In genomic region chr18:4636957-4637356, GRCh38 we compare ENCODE assay signal across 18 cellular contexts.
DNase-seq lines count a peak whose midpoint lies in the region; TF ChIP-seq lines count a peak whose summit lies in the region.
"Had no signal": no experiment of that assay in that cellular context is flagged by ENCODE, and none has a peak within 500 bp of the region (broad histone marks: within the 10 kb centered on the region; RNA-seq: fewer than 3 reads in every experiment).

No MANE protein-coding gene starts in this region.

- H3K4me3 Mint-ChIP-seq in endothelial cell (ENCODE audit: unreplicated experiment): no peak overlapping the region
- H3K4me3 Mint-ChIP-seq: activated B cell treated with CpG ODN at 0.5 μM for 24 hours; activated CD8-positive, alpha-beta T cell treated with anti-CD3 and anti-CD28 coated beads for 36 hours; activated naive CD8-positive, alpha-beta T cell; activated T-cell treated with anti-CD3 and anti-CD28 coated beads, Interleukin-2, amount 50 U/mL, for 24 hours; natural killer cell treated with Interleukin-12 subunit alpha and Interleukin-12 subunit beta and Interleukin-15 and Interleukin-18, amount 100 ng/mL, for 72 hours; T-helper 17 cell had no signal

- H3K27ac ChIP-seq in suprapubic skin: no peak overlapping the region
- H3K27ac ChIP-seq: HL-60, spleen had no signal

- TF ChIP-seq POLR2A in suprapubic skin (IDR thresholded peaks at IDR 0.05): no peak

- H3K9me3 ChIP-seq in suprapubic skin: no peaks in the 10 kb centered on the region

- H3K4me1 ChIP-seq in suprapubic skin: no peaks in the 10 kb centered on the region
- H3K4me1 ChIP-seq: spleen had no signal

- H3K36me3 ChIP-seq in suprapubic skin: no peaks in the 10 kb centered on the region
- H3K36me3 ChIP-seq: spleen had no signal

- WGBS in suprapubic skin: 48% methylated on average over 4 of the region's 4 CpGs

- TF ChIP-seq CTCF in endothelial cell (IDR thresholded peaks at IDR 0.05; ENCODE audit: unreplicated experiment): no peak
- no peak for TF ChIP-seq CTCF in suprapubic skin (IDR thresholded peaks at IDR 0.05)

- peaks cover 14% of the 10 kb centered on the region for H3K4me1 Mint-ChIP-seq in endothelial cell (ENCODE audit: unreplicated experiment)
- H3K4me1 Mint-ChIP-seq: activated B cell treated with CpG ODN at 0.5 μM for 24 hours, T-helper 17 cell had no signal

- no peaks in the 10 kb centered on the region for H3K27me3 ChIP-seq in suprapubic skin
- H3K27me3 ChIP-seq: spleen had no signal

- no peak for TF ChIP-seq EP300 in suprapubic skin (IDR thresholded peaks at IDR 0.05)

- DNase-seq in COLO668 (lab: John Stamatoyannopoulos, UW; ENCODE audit: unreplicated experiment) (peak; percentile 46), H4 (ENCODE audit: low spot score) (peak; percentile 5), NCI-H446 treated with DMSO at 0.1 percent for 48 hours (lab: John Stamatoyannopoulos, UW) (peak; percentile 78), endothelial cell (ENCODE audit: low spot score) (peak; percentile 8), NCI-H1436 (lab: John Stamatoyannopoulos, UW) (no peak), suprapubic skin (ENCODE audit: low spot score in 2 of 2) (no peak), cortex of kidney (lab: John Stamatoyannopoulos, UW) (no peak)
- DNase-seq in activated effector memory CD4-positive, alpha-beta T cell treated with Interleukin-2 at 50 U/mL for 16 hours: no peak
- DNase-seq: activated B cell treated with CpG ODN at 0.5 μM for 24 hours; activated CD8-positive, alpha-beta T cell treated with anti-CD3 and anti-CD28 coated beads for 36 hours; activated T-cell treated with anti-CD3 and anti-CD28 coated beads, Interleukin-2, amount 50 U/mL, for 24 hours; kidney glomerular epithelial cell; NCI-H2107; spleen; T-helper 17 cell had no signal

- no peaks in the 10 kb centered on the region for H3K9me3 Mint-ChIP-seq in endothelial cell (ENCODE audit: unreplicated experiment)
- H3K9me3 Mint-ChIP-seq: activated T-cell treated with anti-CD3 and anti-CD28 coated beads, Interleukin-2, amount 50 U/mL, for 24 hours had no signal

- H3K27ac Mint-ChIP-seq in endothelial cell (ENCODE audit: unreplicated experiment): no peak overlapping the region
- H3K27ac Mint-ChIP-seq: activated B cell treated with CpG ODN at 0.5 μM for 24 hours; activated CD8-positive, alpha-beta T cell treated with anti-CD3 and anti-CD28 coated beads for 36 hours; activated naive CD8-positive, alpha-beta T cell; activated T-cell treated with anti-CD3 and anti-CD28 coated beads, Interleukin-2, amount 50 U/mL, for 24 hours; natural killer cell treated with Interleukin-12 subunit alpha and Interleukin-12 subunit beta and Interleukin-15 and Interleukin-18, amount 100 ng/mL, for 72 hours; T-helper 17 cell had no signal

- H3K4me3 ChIP-seq in suprapubic skin: no peak overlapping the region
- H3K4me3 ChIP-seq: spleen had no signal

- no peaks in the 10 kb centered on the region for H3K36me3 Mint-ChIP-seq in endothelial cell (ENCODE audit: low read depth, unreplicated experiment)
- H3K36me3 Mint-ChIP-seq: activated naive CD8-positive, alpha-beta T cell had no signal

- no peaks in the 10 kb centered on the region for H3K27me3 Mint-ChIP-seq in endothelial cell (ENCODE audit: unreplicated experiment)
- H3K27me3 Mint-ChIP-seq: activated B cell treated with CpG ODN at 0.5 μM for 24 hours; activated CD8-positive, alpha-beta T cell treated with anti-CD3 and anti-CD28 coated beads for 36 hours; activated naive CD8-positive, alpha-beta T cell; activated T-cell treated with anti-CD3 and anti-CD28 coated beads, Interleukin-2, amount 50 U/mL, for 24 hours; natural killer cell treated with Interleukin-12 subunit alpha and Interleukin-12 subunit beta and Interleukin-15 and Interleukin-18, amount 100 ng/mL, for 72 hours; T-helper 17 cell had no signal

Comparison
In these comparisons a context has a peak if more than half of its experiments do, and no peak if none do; other contexts are left out.
1. DNase-seq: peak in COLO668 (single experiment), H4 (single experiment), NCI-H446 treated with DMSO at 0.1 percent for 48 hours (single experiment) and endothelial cell (single experiment); none in NCI-H1436 (single experiment), suprapubic skin (0 of 2), cortex of kidney (single experiment) and activated effector memory CD4-positive, alpha-beta T cell treated with Interleukin-2 at 50 U/mL for 16 hours (single experiment).